Comparison of ENCODE assay signal across 9 cellular contexts in the genomic region with DNA sequence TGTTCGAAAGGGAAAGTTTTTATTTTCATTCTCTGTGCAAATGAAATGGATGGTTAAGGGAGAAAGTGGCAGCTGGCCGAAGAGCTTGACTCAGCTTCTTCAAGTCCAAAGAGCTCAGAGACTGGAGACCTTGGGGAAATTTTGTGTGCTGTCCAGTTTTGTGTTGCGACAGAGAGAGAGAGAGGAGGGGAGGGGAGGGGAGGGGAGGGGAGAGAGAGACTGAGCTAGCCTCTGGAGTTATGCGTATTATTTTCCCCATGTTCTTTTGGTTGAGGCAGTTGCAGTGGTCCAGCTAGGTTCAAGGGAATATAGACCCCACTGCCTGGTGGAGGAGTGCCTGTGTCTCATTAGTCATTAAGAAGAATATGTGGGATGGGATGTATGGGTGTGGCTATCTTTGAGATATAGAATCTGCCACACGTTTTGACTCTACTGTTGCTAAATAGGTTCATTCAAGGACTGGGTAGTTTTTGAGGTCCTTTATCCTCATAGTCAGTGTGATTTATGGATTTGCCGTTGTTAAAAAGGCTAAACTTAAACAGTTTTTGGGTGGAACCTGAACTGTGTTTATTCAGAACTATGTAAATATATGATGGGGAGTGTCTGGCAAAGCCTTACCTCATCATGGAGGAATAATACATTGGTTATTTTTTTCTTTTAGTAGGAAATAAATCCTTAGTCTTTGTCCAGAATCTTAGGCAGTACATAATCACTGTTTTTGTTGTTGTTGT.
A peak's percentile ranks its signal among the peaks of the same experiment; 100 is the strongest.
DNase-seq lines count a peak whose midpoint lies in the region; TF ChIP-seq lines count a peak whose summit lies in the region.
"Had no signal": no experiment of that assay in that cellular context is flagged by ENCODE, and none has a peak within 500 bp of the region (broad histone marks: within the 10 kb centered on the region; RNA-seq: fewer than 3 reads in every experiment).

No MANE protein-coding gene starts in this region.

- H3K79me2 ChIP-seq in ACC112 (ENCODE audit: control insufficient read depth, insufficient read depth, low read length, unreplicated experiment): no peaks in the 10 kb centered on the region
- no peaks in the 10 kb centered on the region for H3K79me2 ChIP-seq in parathyroid adenoma

- H3K4me1 ChIP-seq in ACC112 (ENCODE audit: control insufficient read depth, insufficient read depth, low read length, unreplicated experiment): peaks cover 18% of the 10 kb centered on the region
- no peaks in the 10 kb centered on the region for H3K4me1 ChIP-seq in parathyroid adenoma

- no peaks in the 10 kb centered on the region for H3K9me3 ChIP-seq in parathyroid adenoma (ENCODE audit: control insufficient read depth, low read length)

- H3K27me3 ChIP-seq in ACC112 (ENCODE audit: insufficient read depth, low read length): no peaks in the 10 kb centered on the region
- H3K27me3 ChIP-seq in parathyroid adenoma (ENCODE audit: control insufficient read depth, insufficient read depth, low read length): no peaks in the 10 kb centered on the region

- H2AFZ ChIP-seq in ACC112 (ENCODE audit: low read length, unreplicated experiment) (no peak overlapping the region), parathyroid adenoma (no peak overlapping the region)

- H3K9ac ChIP-seq in parathyroid adenoma: no peak overlapping the region

- H3K4me2 ChIP-seq in parathyroid adenoma (ENCODE audit: low read length): no peak overlapping the region

- H3K36me3 ChIP-seq in ACC112 (ENCODE audit: insufficient read depth, low read length) (no peaks in the 10 kb centered on the region), parathyroid adenoma (ENCODE audit: control insufficient read depth, insufficient read depth, low read length) (no peaks in the 10 kb centered on the region)
- H3K36me3 ChIP-seq: WERI-Rb-1 had no signal

- TF ChIP-seq CTCF in fibroblast of villous mesenchyme (IDR thresholded peaks at IDR 0.05; ENCODE audit: insufficient read depth, low read depth, low read length) (no peak), parathyroid adenoma (IDR thresholded peaks at IDR 0.05) (no peak)

- H3K27ac ChIP-seq in ACC112 (ENCODE audit: low read depth, low read length): peak overlapping the region; percentile 31
- H3K27ac ChIP-seq in parathyroid adenoma: peak overlapping the region; percentile 15
- H3K27ac ChIP-seq: WERI-Rb-1 had no signal

- DNase-seq in NOMO-1 treated with dmso at 0.1 percent for 144 hours (lab: John Stamatoyannopoulos, UW; ENCODE audit: unreplicated experiment) (peak; percentile 7), fibroblast of villous mesenchyme (ENCODE audit: low read depth) (peak; percentile 86), NCI-H2171 treated with DMSO at 0.1 percent for 48 hours (lab: John Stamatoyannopoulos, UW) (no peak), superior temporal gyrus (ENCODE audit: extremely low spot score) (no peak), middle frontal gyrus (ENCODE audit: extremely low spot score, low spot score) (no peak)
- DNase-seq in effector CD8-positive, alpha-beta T cell (lab: John Stamatoyannopoulos, UW): no peak
- DNase-seq: WERI-Rb-1 had no signal

- peak overlapping the region; percentile 53; the same call in 1 of the 2 replicates for H3K4me3 ChIP-seq in ACC112 (ENCODE audit: low read depth, low read length)
- H3K4me3 ChIP-seq in fibroblast of villous mesenchyme (ENCODE audit: low read depth, low read length): no peak overlapping the region
- no peak overlapping the region for H3K4me3 ChIP-seq in parathyroid adenoma (ENCODE audit: low read depth, low read length)

Comparison
In these comparisons a context has a peak if more than half of its experiments do, and no peak if none do; other contexts are left out.
1. DNase-seq: peak in NOMO-1 treated with dmso at 0.1 percent for 144 hours (single experiment) and fibroblast of villous mesenchyme (single experiment); none in effector CD8-positive, alpha-beta T cell (single experiment), NCI-H2171 treated with DMSO at 0.1 percent for 48 hours (single experiment), superior temporal gyrus (single experiment) and middle frontal gyrus (single experiment).